Comparison of ENCODE assay signal across 24 cellular contexts in the genomic region with DNA sequence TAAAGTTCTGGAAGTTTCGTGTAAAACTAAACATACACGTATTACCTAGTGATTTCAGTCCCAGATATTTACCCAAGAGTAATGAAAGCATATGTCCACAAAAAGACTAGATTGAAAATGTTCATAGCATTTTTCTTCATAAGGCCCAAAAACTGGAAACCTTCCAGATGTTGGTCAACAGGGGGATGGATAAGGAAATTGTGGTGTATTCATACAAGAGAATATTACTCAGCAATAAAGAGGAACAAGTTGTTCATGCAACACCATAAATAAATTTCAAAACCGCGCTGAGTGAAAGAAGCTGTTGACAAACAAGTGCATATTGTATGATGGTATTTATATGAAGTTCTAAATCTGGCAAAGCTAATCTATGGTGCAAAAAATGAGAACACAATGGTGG. TPM values are rescaled to one million over a fixed set of nuclear protein-coding genes. Genes with fewer than 3 reads are reported as not detected.
DNase-seq lines count a peak whose midpoint lies in the region; ATAC-seq and TF ChIP-seq lines count a peak whose summit lies in the region.
"Had no signal": no experiment of that assay in that cellular context is flagged by ENCODE, and none has a peak within 500 bp of the region (broad histone marks: within the 10 kb centered on the region; RNA-seq: fewer than 3 reads in every experiment).

No MANE protein-coding gene starts in this region.

- no peaks in the 10 kb centered on the region for H3K79me2 ChIP-seq in MM.1S (ENCODE audit: low read length)

- no peaks in the 10 kb centered on the region for H3K9me3 ChIP-seq in mucosa of descending colon
- H3K9me3 ChIP-seq in MM.1S (replicated peaks; ENCODE audit: insufficient read depth, low read length), result no peaks in the 10 kb centered on the region
- H3K9me3 ChIP-seq: BE2C had no signal

- DNase-seq in NOMO-1 (lab: John Stamatoyannopoulos, UW; ENCODE audit: unreplicated experiment in 2 of 2) (peak; percentile 12 to 16), NOMO-1 treated with dmso at 0.1 percent for 144 hours (lab: John Stamatoyannopoulos, UW; ENCODE audit: unreplicated experiment) (no peak), NB4 (ENCODE audit: low read depth) (peak; percentile 47), SKM-1 treated with dmso at 0.1 percent for 144 hours (lab: John Stamatoyannopoulos, UW; ENCODE audit: unreplicated experiment) (peak; percentile 15), mucosa of descending colon (no peak), NCI-H2227 treated with DMSO at 0.1 percent for 48 hours (lab: John Stamatoyannopoulos, UW) (no peak), MM.1S (no peak)
- no peak for DNase-seq in activated CD8-positive, alpha-beta memory T cell treated with anti-CD3 and anti-CD28 coated beads, Interleukin-2, amount 50 U/mL, for 48 hours
- DNase-seq: BE2C; CD4-positive, CD25-positive, alpha-beta regulatory T cell; DMS153; DND-41; Kasumi-1; NCI-H1092 treated with DMSO at 0.1 percent for 48 hours; NCI-H1436; NCI-H187; NCI-H2081 treated with DMSO at 0.1 percent for 48 hours; NCI-H2171 treated with DMSO at 0.1 percent for 48 hours; NCI-H524 treated with DMSO at 0.1 percent for 48 hours; NCI-H774; PC-3 had no signal

- H2AFZ ChIP-seq in MM.1S (ENCODE audit: low read length), result no peak overlapping the region

- H3K9ac ChIP-seq in MM.1S (ENCODE audit: low read length), result no peak overlapping the region

- H4K20me1 ChIP-seq in MM.1S (ENCODE audit: insufficient read depth, low read length), result no peaks in the 10 kb centered on the region

- H3K9me2 ChIP-seq in MM.1S (replicated peaks; ENCODE audit: insufficient read depth, low read length), result no peaks in the 10 kb centered on the region

- no peak overlapping the region for H3K4me2 ChIP-seq in MM.1S (ENCODE audit: low read depth, low read length)

- intact Hi-C loops in mucosa of descending colon (cut with DNase I, micrococcal nuclease), result no loop called here

- no peaks in the 10 kb centered on the region for H3K27me3 ChIP-seq in MM.1S (replicated peaks; ENCODE audit: insufficient read depth, low read length)
- H3K27me3 ChIP-seq: BE2C had no signal

- H3K4me1 ChIP-seq in mucosa of descending colon (ENCODE audit: low read depth) (no peaks in the 10 kb centered on the region), MM.1S (ENCODE audit: low read length) (peaks cover 4% of the 10 kb centered on the region; the same call in 1 of the 2 replicates)
- H3K4me1 ChIP-seq: BE2C had no signal

- ATAC-seq in mucosa of descending colon, result no peak
- ATAC-seq: HepG2, PC-3, Right ventricle myocardium inferior had no signal

- no peaks in the 10 kb centered on the region for H3F3A ChIP-seq in MM.1S (ENCODE audit: insufficient read depth, low read length)

- H3K4me3 ChIP-seq in NB4 (ENCODE audit: low read depth, low read length) (no peak overlapping the region), mucosa of descending colon (no peak overlapping the region), MM.1S (ENCODE audit: low read length) (no peak overlapping the region)

- TF ChIP-seq CTCF in NB4 (IDR thresholded peaks at IDR 0.05; ENCODE audit: low read depth, low read length) (no peak), mucosa of descending colon (IDR thresholded peaks at IDR 0.05) (no peak), MM.1S (IDR thresholded peaks at IDR 0.05; ENCODE audit: low read length) (no peak)

- H3K27ac ChIP-seq in MM.1S (ENCODE audit: low read length), result no peak overlapping the region
- H3K27ac ChIP-seq: 22Rv1 had no signal

- TF ChIP-seq POLR2A in NB4 (IDR thresholded peaks at IDR 0.05; ENCODE audit: extremely low read depth, insufficient read length), result no peak

- H3K36me3 ChIP-seq in mucosa of descending colon (ENCODE audit: low read depth) (no peaks in the 10 kb centered on the region), MM.1S (replicated peaks; ENCODE audit: insufficient read depth, low read length) (no peaks in the 10 kb centered on the region)
- H3K36me3 ChIP-seq: BE2C had no signal

RNA-seq across cellular contexts. Expression of gene NFAT5, which starts 54.1 kb away (rescaled TPM):
- total RNA-seq in mucosa of descending colon, result 10 to 100 TPM; 29.1 to 48.4 (median 39.8) TPM

Comparison
In these comparisons a context has a peak if more than half of its experiments do, and no peak if none do; other contexts are left out.
1. DNase-seq: peak in NOMO-1 (2 of 2), NB4 (single experiment) and SKM-1 treated with dmso at 0.1 percent for 144 hours (single experiment); none in NOMO-1 treated with dmso at 0.1 percent for 144 hours (single experiment), activated CD8-positive, alpha-beta memory T cell treated with anti-CD3 and anti-CD28 coated beads, Interleukin-2, amount 50 U/mL, for 48 hours (single experiment), mucosa of descending colon (0 of 3), NCI-H2227 treated with DMSO at 0.1 percent for 48 hours (single experiment) and MM.1S (single experiment).